Comparison of ENCODE assay signal across 8 cellular contexts in the genomic region with DNA sequence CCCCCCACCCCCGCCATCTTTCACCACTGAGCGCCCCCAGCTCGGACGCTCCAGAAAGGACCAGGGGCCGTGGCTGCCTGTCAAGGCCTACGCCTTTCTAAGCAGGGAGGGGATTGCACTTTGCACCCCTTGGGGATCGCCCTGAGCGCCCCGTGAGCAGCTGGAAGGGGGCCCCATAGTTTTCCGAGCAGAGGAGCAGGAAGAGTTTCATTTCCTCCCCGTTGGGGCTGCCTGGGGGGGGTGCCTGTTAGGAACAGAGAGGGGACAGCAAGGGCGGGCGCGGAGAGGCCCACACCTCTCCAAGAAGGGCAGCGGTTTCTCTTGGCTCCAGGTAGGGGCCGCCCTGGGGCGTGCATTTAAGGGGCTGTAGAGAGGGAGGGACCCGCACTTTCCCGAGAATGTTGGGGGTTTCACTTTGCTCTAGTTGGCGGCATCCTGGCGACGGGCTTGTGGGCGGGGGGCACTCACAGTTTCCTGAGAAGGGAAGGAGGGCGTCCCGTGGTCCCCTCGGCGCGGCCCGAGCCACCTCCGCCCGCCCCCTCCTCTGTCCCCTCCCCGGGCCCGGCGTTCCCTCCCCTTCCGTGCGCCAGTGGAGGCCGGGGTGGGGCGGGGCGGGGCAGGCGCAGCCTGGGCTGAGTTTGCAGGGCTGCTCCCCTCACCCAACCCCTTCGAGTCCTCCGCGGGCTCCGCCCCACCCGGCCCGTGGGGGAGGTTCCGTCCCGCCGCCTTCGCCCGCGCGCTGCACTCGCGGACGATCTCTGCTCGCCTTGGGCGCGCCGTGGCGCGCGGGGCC.
DNase-seq lines count a peak whose midpoint lies in the region; ATAC-seq and TF ChIP-seq lines count a peak whose summit lies in the region.

No MANE protein-coding gene starts in this region.

- CTCF ChIA-PET in GM10248 (lab: Yijun Ruan, JAX), result no interaction called here

- no peaks in the 10 kb centered on the region for H3K27me3 Mint-ChIP-seq in activated naive CD8-positive, alpha-beta T cell

- H3K4me3 ChIP-seq in HFF-Myc (replicated peaks; ENCODE audit: low read depth, low read length) (peak overlapping the region; percentile 73), OCI-LY3 (ENCODE audit: low read length) (peak overlapping the region; percentile 90)

- H3K4me3 Mint-ChIP-seq in activated naive CD8-positive, alpha-beta T cell, result peak overlapping the region; percentile 90

- peaks cover 19% of the 10 kb centered on the region for H3K79me2 ChIP-seq in OCI-LY3 (ENCODE audit: low read length)

- peak overlapping the region; percentile 72 for H3K27ac Mint-ChIP-seq in activated naive CD8-positive, alpha-beta T cell

- H3K4me1 Mint-ChIP-seq in activated naive CD8-positive, alpha-beta T cell (ENCODE audit: low read depth), result peaks cover 54% of the 10 kb centered on the region

- peak overlapping the region; percentile 63; the same call in 1 of the 2 replicates for H2AFZ ChIP-seq in OCI-LY3 (ENCODE audit: low read depth, low read length)

- H3K9me3 Mint-ChIP-seq in activated naive CD8-positive, alpha-beta T cell (ENCODE audit: low read depth), result no peaks in the 10 kb centered on the region

- H3K27ac ChIP-seq in OCI-LY3 (ENCODE audit: low read length), result peak overlapping the region; percentile 63

- H3K9ac ChIP-seq in OCI-LY3 (ENCODE audit: low read length), result peak overlapping the region; percentile 73

- peaks cover 6% of the 10 kb centered on the region for H3K4me1 ChIP-seq in OCI-LY3 (ENCODE audit: low read length)

- DNase-seq in GM10248 (ENCODE audit: extremely low spot score) (peak; percentile 96), HFF-Myc (ENCODE audit: extremely low read depth, low read depth) (no peak), left ventricle myocardium superior (peak; percentile 93), sciatic nerve (ENCODE audit: low spot score) (peak; percentile 90), AML-193 (lab: John Stamatoyannopoulos, UW) (no peak), DMS 273 treated with DMSO at 0.1 percent for 48 hours (lab: John Stamatoyannopoulos, UW) (no peak)

- H3K36me3 Mint-ChIP-seq in activated naive CD8-positive, alpha-beta T cell, result peaks cover 9% of the 10 kb centered on the region

- intact Hi-C loops in left ventricle myocardium superior (cut with micrococcal nuclease), result loop anchor here (10.0 kb wide), 1 partner anchor 1154 kb away; the partner anchor contains the start of gene ASMTL
- intact Hi-C loops in sciatic nerve (cut with DNase I), result loop anchor here (10.0 kb wide), 1 partner anchor 1144 kb away; no protein-coding TSS in a partner anchor

- no peaks in the 10 kb centered on the region for H4K20me1 ChIP-seq in OCI-LY3 (ENCODE audit: insufficient read depth, low read length)

- peak overlapping the region; percentile 79 for H3K4me2 ChIP-seq in OCI-LY3 (ENCODE audit: low read length)

- TF ChIP-seq CTCF in GM10248 (IDR thresholded peaks at IDR 0.05; ENCODE audit: control extremely low read depth, extremely low read depth, low read depth, missing control alignments) (no peak), HFF-Myc (IDR thresholded peaks at IDR 0.05; ENCODE audit: low read depth, low read length, missing control alignments) (no peak), OCI-LY3 (IDR thresholded peaks at IDR 0.05; ENCODE audit: low read depth, low read length) (0 out of 2 replicates have a peak, but pooled peaks have one; percentile 3)

- peaks cover 17% of the 10 kb centered on the region for H3K36me3 ChIP-seq in OCI-LY3 (replicated peaks; ENCODE audit: low read depth, low read length)

- no peaks in the 10 kb centered on the region for H3K27me3 ChIP-seq in OCI-LY3 (ENCODE audit: low read depth, low read length)

- H3K9me3 ChIP-seq in OCI-LY3 (ENCODE audit: insufficient read depth, low read length), result no peaks in the 10 kb centered on the region

- peak; percentile 99 for ATAC-seq in left ventricle myocardium superior
- peak; percentile 97 for ATAC-seq in sciatic nerve

- POLR2A ChIA-PET in GM10248 (lab: Yijun Ruan, JAX), result no interaction called here

Comparison
In these comparisons a context has a peak if more than half of its experiments do, and no peak if none do; other contexts are left out.
1. DNase-seq: peak in GM10248 (single experiment), left ventricle myocardium superior (single experiment) and sciatic nerve (single experiment); none in HFF-Myc (single experiment), AML-193 (0 of 2) and DMS 273 treated with DMSO at 0.1 percent for 48 hours (single experiment).